Comparison of ENCODE assay signal across 1 cellular context in the genomic region with DNA sequence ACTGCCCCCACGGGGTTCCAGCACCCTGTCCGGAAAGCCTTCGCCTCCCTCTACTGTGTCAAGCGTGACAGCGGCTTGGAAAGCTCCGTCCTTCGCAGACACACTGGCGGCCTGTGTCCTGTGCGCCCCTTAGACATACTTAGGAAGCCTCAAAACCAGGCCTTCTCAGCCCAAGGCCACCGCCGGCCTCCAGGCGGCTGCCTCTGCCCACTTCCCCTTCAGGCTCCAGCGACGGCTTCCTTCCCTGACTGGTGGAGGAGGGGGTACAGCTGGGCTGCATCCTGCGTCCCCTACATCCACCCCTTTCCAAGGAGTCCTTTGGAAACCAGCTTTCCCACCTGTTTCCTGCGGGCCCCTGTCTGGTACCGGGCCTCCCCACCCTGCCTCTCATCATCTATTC.
TF ChIP-seq lines count a peak whose summit lies in the region.

No MANE protein-coding gene starts in this region.

TF ChIP-seq in HepG2, 621 proteins besides CTCF, POLR2A, EP300 and RAD21 (continued from another document):
- TF ChIP-seq, protein P1, sequence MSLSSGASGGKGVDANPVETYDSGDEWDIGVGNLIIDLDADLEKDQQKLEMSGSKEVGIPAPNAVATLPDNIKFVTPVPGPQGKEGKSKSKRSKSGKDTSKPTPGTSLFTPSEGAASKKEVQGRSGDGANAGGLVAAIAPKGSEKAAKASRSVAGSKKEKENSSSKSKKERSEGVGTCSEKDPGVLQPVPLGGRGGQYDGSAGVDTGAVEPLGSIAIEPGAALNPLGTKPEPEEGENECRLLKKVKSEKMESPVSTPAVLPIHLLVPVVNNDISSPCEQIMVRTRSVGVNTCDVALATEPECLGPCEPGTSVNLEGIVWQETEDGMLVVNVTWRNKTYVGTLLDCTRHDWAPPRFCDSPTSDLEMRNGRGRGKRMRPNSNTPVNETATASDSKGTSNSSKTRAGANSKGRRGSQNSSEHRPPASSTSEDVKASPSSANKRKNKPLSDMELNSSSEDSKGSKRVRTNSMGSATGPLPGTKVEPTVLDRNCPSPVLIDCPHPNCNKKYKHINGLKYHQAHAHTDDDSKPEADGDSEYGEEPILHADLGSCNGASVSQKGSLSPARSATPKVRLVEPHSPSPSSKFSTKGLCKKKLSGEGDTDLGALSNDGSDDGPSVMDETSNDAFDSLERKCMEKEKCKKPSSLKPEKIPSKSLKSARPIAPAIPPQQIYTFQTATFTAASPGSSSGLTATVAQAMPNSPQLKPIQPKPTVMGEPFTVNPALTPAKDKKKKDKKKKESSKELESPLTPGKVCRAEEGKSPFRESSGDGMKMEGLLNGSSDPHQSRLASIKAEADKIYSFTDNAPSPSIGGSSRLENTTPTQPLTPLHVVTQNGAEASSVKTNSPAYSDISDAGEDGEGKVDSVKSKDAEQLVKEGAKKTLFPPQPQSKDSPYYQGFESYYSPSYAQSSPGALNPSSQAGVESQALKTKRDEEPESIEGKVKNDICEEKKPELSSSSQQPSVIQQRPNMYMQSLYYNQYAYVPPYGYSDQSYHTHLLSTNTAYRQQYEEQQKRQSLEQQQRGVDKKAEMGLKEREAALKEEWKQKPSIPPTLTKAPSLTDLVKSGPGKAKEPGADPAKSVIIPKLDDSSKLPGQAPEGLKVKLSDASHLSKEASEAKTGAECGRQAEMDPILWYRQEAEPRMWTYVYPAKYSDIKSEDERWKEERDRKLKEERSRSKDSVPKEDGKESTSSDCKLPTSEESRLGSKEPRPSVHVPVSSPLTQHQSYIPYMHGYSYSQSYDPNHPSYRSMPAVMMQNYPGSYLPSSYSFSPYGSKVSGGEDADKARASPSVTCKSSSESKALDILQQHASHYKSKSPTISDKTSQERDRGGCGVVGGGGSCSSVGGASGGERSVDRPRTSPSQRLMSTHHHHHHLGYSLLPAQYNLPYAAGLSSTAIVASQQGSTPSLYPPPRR (CRISPR knock-in tag; IDR thresholded peaks at IDR 0.05; ENCODE audit: borderline replicate concordance): no peak
- no peak for TF ChIP-seq EZH2 (conservative IDR thresholded peaks at IDR 0.05; ENCODE audit: low read depth, low read length)
- TF ChIP-seq, protein P2, sequence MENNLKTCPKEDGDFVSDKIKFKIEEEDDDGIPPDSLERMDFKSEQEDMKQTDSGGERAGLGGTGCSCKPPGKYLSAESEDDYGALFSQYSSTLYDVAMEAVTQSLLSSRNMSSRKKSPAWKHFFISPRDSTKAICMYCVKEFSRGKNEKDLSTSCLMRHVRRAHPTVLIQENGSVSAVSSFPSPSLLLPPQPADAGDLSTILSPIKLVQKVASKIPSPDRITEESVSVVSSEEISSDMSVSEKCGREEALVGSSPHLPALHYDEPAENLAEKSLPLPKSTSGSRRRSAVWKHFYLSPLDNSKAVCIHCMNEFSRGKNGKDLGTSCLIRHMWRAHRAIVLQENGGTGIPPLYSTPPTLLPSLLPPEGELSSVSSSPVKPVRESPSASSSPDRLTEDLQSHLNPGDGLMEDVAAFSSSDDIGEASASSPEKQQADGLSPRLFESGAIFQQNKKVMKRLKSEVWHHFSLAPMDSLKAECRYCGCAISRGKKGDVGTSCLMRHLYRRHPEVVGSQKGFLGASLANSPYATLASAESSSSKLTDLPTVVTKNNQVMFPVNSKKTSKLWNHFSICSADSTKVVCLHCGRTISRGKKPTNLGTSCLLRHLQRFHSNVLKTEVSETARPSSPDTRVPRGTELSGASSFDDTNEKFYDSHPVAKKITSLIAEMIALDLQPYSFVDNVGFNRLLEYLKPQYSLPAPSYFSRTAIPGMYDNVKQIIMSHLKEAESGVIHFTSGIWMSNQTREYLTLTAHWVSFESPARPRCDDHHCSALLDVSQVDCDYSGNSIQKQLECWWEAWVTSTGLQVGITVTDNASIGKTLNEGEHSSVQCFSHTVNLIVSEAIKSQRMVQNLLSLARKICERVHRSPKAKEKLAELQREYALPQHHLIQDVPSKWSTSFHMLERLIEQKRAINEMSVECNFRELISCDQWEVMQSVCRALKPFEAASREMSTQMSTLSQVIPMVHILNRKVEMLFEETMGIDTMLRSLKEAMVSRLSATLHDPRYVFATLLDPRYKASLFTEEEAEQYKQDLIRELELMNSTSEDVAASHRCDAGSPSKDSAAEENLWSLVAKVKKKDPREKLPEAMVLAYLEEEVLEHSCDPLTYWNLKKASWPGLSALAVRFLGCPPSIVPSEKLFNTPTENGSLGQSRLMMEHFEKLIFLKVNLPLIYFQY (CRISPR knock-in tag; IDR thresholded peaks at IDR 0.05; ENCODE audit: borderline replicate concordance): no peak
- TF ChIP-seq, protein P3, sequence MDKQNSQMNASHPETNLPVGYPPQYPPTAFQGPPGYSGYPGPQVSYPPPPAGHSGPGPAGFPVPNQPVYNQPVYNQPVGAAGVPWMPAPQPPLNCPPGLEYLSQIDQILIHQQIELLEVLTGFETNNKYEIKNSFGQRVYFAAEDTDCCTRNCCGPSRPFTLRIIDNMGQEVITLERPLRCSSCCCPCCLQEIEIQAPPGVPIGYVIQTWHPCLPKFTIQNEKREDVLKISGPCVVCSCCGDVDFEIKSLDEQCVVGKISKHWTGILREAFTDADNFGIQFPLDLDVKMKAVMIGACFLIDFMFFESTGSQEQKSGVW (CRISPR knock-in tag; IDR thresholded peaks at IDR 0.05; ENCODE audit: borderline replicate concordance): no peak
TF ChIP-seq in HepG2: peak in this region for 0.
